Comparison of ENCODE assay signal across 20 cellular contexts in the genomic region with DNA sequence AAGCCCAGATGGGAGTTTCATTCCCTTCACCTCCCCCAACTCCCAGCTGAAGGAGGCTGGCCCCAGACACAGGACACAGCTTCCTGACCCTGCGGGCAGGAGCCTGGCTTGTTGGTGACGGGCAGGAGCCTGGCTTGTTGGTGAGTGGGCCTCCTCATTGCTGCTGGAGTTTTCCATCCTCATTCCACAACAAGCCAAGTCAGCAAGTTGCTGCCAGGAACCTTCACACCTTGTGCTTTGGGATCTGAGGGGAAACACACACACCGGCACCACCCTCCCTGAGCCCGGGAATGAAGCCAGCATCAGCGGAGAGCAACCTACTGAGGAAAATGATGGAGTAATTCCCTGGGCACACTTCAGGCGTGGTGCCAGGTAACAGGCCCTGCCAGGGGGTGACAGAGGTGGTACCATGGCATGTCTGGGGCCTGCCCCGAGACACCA.
DNase-seq lines count a peak whose midpoint lies in the region; ATAC-seq, FAIRE-seq and TF ChIP-seq lines count a peak whose summit lies in the region.
"Had no signal": no experiment of that assay in that cellular context is flagged by ENCODE, and none has a peak within 500 bp of the region (broad histone marks: within the 10 kb centered on the region; RNA-seq: fewer than 3 reads in every experiment).

No MANE protein-coding gene starts in this region.

- WGBS in SK-N-SH (ENCODE audit: low lambda C conversion rate) = 100% methylated on average over 5 of the region's 7 CpGs

- TF ChIP-seq RAD21 in SK-N-SH (IDR thresholded peaks at IDR 0.05; ENCODE audit: low read length) = 0 out of 2 replicates have a peak, but pooled peaks have one; percentile 9

- H3K27me3 ChIP-seq in SK-N-SH (ENCODE audit: insufficient read depth) (no peaks in the 10 kb centered on the region), keratinocyte (ENCODE audit: control insufficient read depth, extremely low read depth, insufficient read depth, low read length) (no peaks in the 10 kb centered on the region)
- H3K27me3 ChIP-seq: transverse colon had no signal

- TF ChIP-seq CTCF in SK-N-SH (IDR thresholded peaks at IDR 0.05) = no peak
- no peak for TF ChIP-seq CTCF in brain (conservative IDR thresholded peaks at IDR 0.05)
- TF ChIP-seq CTCF in keratinocyte (optimal IDR thresholded peaks at IDR 0.05 in 1 of 3, IDR thresholded peaks at IDR 0.05 in 1 of 3, conservative IDR thresholded peaks at IDR 0.05 in 1 of 3; ENCODE audit: extremely low read depth in 1 of 3, insufficient read depth in 2 of 3, low read length in 3 of 3) = no peak

- peak overlapping the region; percentile 0 to 70 (median 26) for H3K27ac Mint-ChIP-seq in brain
- no peak overlapping the region for H3K27ac Mint-ChIP-seq in natural killer cell treated with Interleukin-12 subunit alpha and Interleukin-12 subunit beta and Interleukin-15 and Interleukin-18, amount 100 ng/mL, for 72 hours
- H3K27ac Mint-ChIP-seq: activated CD8-positive, alpha-beta T cell treated with anti-CD3 and anti-CD28 coated beads, Interleukin-2, amount 10 ng/mL, durations not matched to agents 7 days and 5 days; activated T-helper 2 cell treated with anti-CD3 and anti-CD28 coated beads, Interferon-gamma antibody, Interleukin-2, Interleukin-4, amounts not matched to agents 10 μg/mL and 5 μg/mL and 100 μg/mL, durations not matched to agents 14 hours and 24 hours and 36 hours; CD4-positive, CD25-positive, alpha-beta regulatory T cell; H9; stimulated activated effector memory CD8-positive, alpha-beta T cell treated with anti-CD3 and anti-CD28 coated beads, Interleukin-12 subunit alpha, Interleukin-12 subunit beta, amount 100 ng/mL, for 72 hours had no signal

- H3K9me3 Mint-ChIP-seq in brain = peaks cover 0 to 13% (median 0%) of the 10 kb centered on the region in 5 experiments
- no peaks in the 10 kb centered on the region for H3K9me3 Mint-ChIP-seq in natural killer cell treated with Interleukin-12 subunit alpha and Interleukin-12 subunit beta and Interleukin-15 and Interleukin-18, amount 100 ng/mL, for 72 hours
- H3K9me3 Mint-ChIP-seq: activated T-helper 2 cell treated with anti-CD3 and anti-CD28 coated beads, Interferon-gamma antibody, Interleukin-2, Interleukin-4, amounts not matched to agents 10 μg/mL and 5 μg/mL and 100 μg/mL, durations not matched to agents 14 hours and 24 hours and 36 hours; CD4-positive, CD25-positive, alpha-beta regulatory T cell; H9; stimulated activated effector memory CD8-positive, alpha-beta T cell treated with anti-CD3 and anti-CD28 coated beads, Interleukin-12 subunit alpha, Interleukin-12 subunit beta, amount 100 ng/mL, for 72 hours had no signal

- FAIRE-seq in keratinocyte (lab: Jason Lieb, UNC) (peak; percentile 67), urothelium cell line (lab: Jason Lieb, UNC) (no peak)
- FAIRE-seq: A549, colon had no signal

- no peak; the same call in 2 of the 3 replicates for ATAC-seq in SK-N-SH treated with all-trans-retinoic acid at 6 μM for 48 hours
- ATAC-seq in HG02884 (IDR thresholded peaks at IDR 0.05; ENCODE audit: unreplicated experiment) = no peak
- no peak for ATAC-seq in HG03520 (IDR thresholded peaks at IDR 0.05; ENCODE audit: unreplicated experiment)
- ATAC-seq in natural killer cell treated with Interleukin-12 subunit alpha and Interleukin-12 subunit beta and Interleukin-15 and Interleukin-18, amount 100 ng/mL, for 72 hours = no peak
- ATAC-seq: A549; activated CD8-positive, alpha-beta T cell treated with anti-CD3 and anti-CD28 coated beads, Interleukin-2, amount 10 ng/mL, durations not matched to agents 7 days and 5 days; stimulated activated effector memory CD8-positive, alpha-beta T cell treated with anti-CD3 and anti-CD28 coated beads, Interleukin-12 subunit alpha, Interleukin-12 subunit beta, amount 100 ng/mL, for 72 hours had no signal

- H4K20me1 ChIP-seq in SK-N-SH (ENCODE audit: insufficient read depth) = no peaks in the 10 kb centered on the region
- H4K20me1 ChIP-seq in keratinocyte (ENCODE audit: control insufficient read depth, extremely low read depth, insufficient read depth, low read length) = no peaks in the 10 kb centered on the region

- H3K4me3 ChIP-seq in SK-N-SH (ENCODE audit: low read depth in 2 of 2, low read length in 1 of 2) (no peak overlapping the region), keratinocyte (ENCODE audit: control insufficient read depth in 2 of 3, extremely low read depth in 1 of 3, insufficient read depth in 2 of 3, low read depth in 1 of 3, low read length in 3 of 3) (no peak overlapping the region)
- H3K4me3 ChIP-seq: A549, transverse colon had no signal

- H3K4me1 ChIP-seq in SK-N-SH (ENCODE audit: control insufficient read depth in 1 of 2, insufficient read depth in 2 of 2, low read depth in 1 of 2, low read length in 1 of 2) (peaks cover 13 to 17% of the 10 kb centered on the region in 2 experiments; a peak in 3 of 4 replicates), keratinocyte (ENCODE audit: control insufficient read depth, extremely low read depth, insufficient read depth, low read length) (peaks cover 27% of the 10 kb centered on the region)
- H3K4me1 ChIP-seq: A549 had no signal

- peak; percentile 77 for DNase-seq in SK-N-SH
- DNase-seq in keratinocyte (ENCODE audit: low read depth, low spot score) = no peak
- peak; percentile 31 for DNase-seq in urothelium cell line (ENCODE audit: low spot score)
- no peak for DNase-seq in natural killer cell treated with Interleukin-12 subunit alpha and Interleukin-12 subunit beta and Interleukin-15 and Interleukin-18, amount 100 ng/mL, for 72 hours (ENCODE audit: low spot score)
- DNase-seq: activated CD8-positive, alpha-beta T cell treated with anti-CD3 and anti-CD28 coated beads, Interleukin-2, amount 10 ng/mL, durations not matched to agents 7 days and 5 days; CD4-positive, CD25-positive, alpha-beta regulatory T cell; H9; head of caudate nucleus; NCI-H2227 treated with DMSO at 0.1 percent for 48 hours; posterior cingulate gyrus; SW 1271; transverse colon had no signal

- no peaks in the 10 kb centered on the region for H3K9me1 ChIP-seq in keratinocyte (ENCODE audit: control insufficient read depth, extremely low read depth, insufficient read depth, low read length)

- H3K27ac ChIP-seq in SK-N-SH (ENCODE audit: low read depth in 2 of 2, low read length in 1 of 2) (peak overlapping the region in 1 of 2 experiments; percentile 78; a peak in 2 of 4 replicates), keratinocyte (ENCODE audit: control insufficient read depth, insufficient read depth, low read length) (no peak overlapping the region)
- H3K27ac ChIP-seq: A549, transverse colon had no signal

- no peak; a peak in 1 of 4 replicates for TF ChIP-seq EP300 in SK-N-SH (IDR thresholded peaks at IDR 0.05; ENCODE audit: borderline replicate concordance in 1 of 2, low read depth in 1 of 2, low read length in 1 of 2)

- H3K36me3 Mint-ChIP-seq in brain = no peaks in the 10 kb centered on the region
- H3K36me3 Mint-ChIP-seq in natural killer cell treated with Interleukin-12 subunit alpha and Interleukin-12 subunit beta and Interleukin-15 and Interleukin-18, amount 100 ng/mL, for 72 hours = no peaks in the 10 kb centered on the region
- H3K36me3 Mint-ChIP-seq: stimulated activated effector memory CD8-positive, alpha-beta T cell treated with anti-CD3 and anti-CD28 coated beads, Interleukin-12 subunit alpha, Interleukin-12 subunit beta, amount 100 ng/mL, for 72 hours had no signal

- no peaks in the 10 kb centered on the region for H3K9me2 ChIP-seq in SK-N-SH

- H3K27me3 Mint-ChIP-seq in brain = peaks cover 7% of the 10 kb centered on the region
- H3K27me3 Mint-ChIP-seq in natural killer cell treated with Interleukin-12 subunit alpha and Interleukin-12 subunit beta and Interleukin-15 and Interleukin-18, amount 100 ng/mL, for 72 hours = no peaks in the 10 kb centered on the region

- H3F3A ChIP-seq in SK-N-SH (replicated peaks; ENCODE audit: insufficient read depth) = peaks cover 19% of the 10 kb centered on the region

- dilution Hi-C loops in keratinocyte (cut with MboI; ENCODE audit: extremely low pct_ligation_motif_present, low sequenced_read_pairs) = no loop called here

- no peak overlapping the region for H3K4me3 Mint-ChIP-seq in brain
- no peak overlapping the region for H3K4me3 Mint-ChIP-seq in natural killer cell treated with Interleukin-12 subunit alpha and Interleukin-12 subunit beta and Interleukin-15 and Interleukin-18, amount 100 ng/mL, for 72 hours
- H3K4me3 Mint-ChIP-seq: activated CD8-positive, alpha-beta T cell treated with anti-CD3 and anti-CD28 coated beads, Interleukin-2, amount 10 ng/mL, durations not matched to agents 7 days and 5 days; CD4-positive, CD25-positive, alpha-beta regulatory T cell; H9; stimulated activated effector memory CD8-positive, alpha-beta T cell treated with anti-CD3 and anti-CD28 coated beads, Interleukin-12 subunit alpha, Interleukin-12 subunit beta, amount 100 ng/mL, for 72 hours had no signal

- H3K9ac ChIP-seq in SK-N-SH (no peak overlapping the region), keratinocyte (ENCODE audit: control insufficient read depth, extremely low read depth, insufficient read depth, low read length) (peak overlapping the region; percentile 7)

- POLR2A ChIA-PET in SK-N-SH (lab: Yijun Ruan, JAX) = no interaction called here

- H3K9me3 ChIP-seq in SK-N-SH (no peaks in the 10 kb centered on the region), keratinocyte (ENCODE audit: control insufficient read depth, low read depth, low read length) (no peaks in the 10 kb centered on the region)
- H3K9me3 ChIP-seq: A549, transverse colon had no signal

- H3K4me2 ChIP-seq in SK-N-SH (no peak overlapping the region), keratinocyte (ENCODE audit: control insufficient read depth, extremely low read depth, insufficient read depth, low read depth, low read length) (peak overlapping the region; percentile 29)
- H3K4me2 ChIP-seq: A549 had no signal

- CTCF ChIA-PET in SK-N-SH (lab: Yijun Ruan, JAX) = interaction anchor here (1.2 to 1.8 kb wide), 2 partner anchors 55 to 234 kb away, joined by 4 to 6 read pairs; no protein-coding TSS in a partner anchor

- no peaks in the 10 kb centered on the region for H3K36me3 ChIP-seq in SK-N-SH (replicated peaks in 1 of 2; ENCODE audit: control insufficient read depth in 1 of 2, insufficient read depth in 2 of 2, low read length in 1 of 2)
- no peaks in the 10 kb centered on the region for H3K36me3 ChIP-seq in keratinocyte (ENCODE audit: control insufficient read depth in 2 of 2, extremely low read depth in 1 of 2, insufficient read depth in 2 of 2, low read length in 2 of 2)
- H3K36me3 ChIP-seq: transverse colon had no signal

- no peaks in the 10 kb centered on the region for H3K79me2 ChIP-seq in SK-N-SH (ENCODE audit: insufficient read depth)
- H3K79me2 ChIP-seq in keratinocyte (ENCODE audit: control insufficient read depth, insufficient read depth, low read length) = no peaks in the 10 kb centered on the region

- H3K4me1 Mint-ChIP-seq in brain = peaks cover 35% of the 10 kb centered on the region
- peaks cover 0 to 5% of the 10 kb centered on the region in 2 donors for H3K4me1 Mint-ChIP-seq in natural killer cell treated with Interleukin-12 subunit alpha and Interleukin-12 subunit beta and Interleukin-15 and Interleukin-18, amount 100 ng/mL, for 72 hours (ENCODE audit: low read depth in 2 of 2)
- H3K4me1 Mint-ChIP-seq: CD4-positive, CD25-positive, alpha-beta regulatory T cell; H9; stimulated activated effector memory CD8-positive, alpha-beta T cell treated with anti-CD3 and anti-CD28 coated beads, Interleukin-12 subunit alpha, Interleukin-12 subunit beta, amount 100 ng/mL, for 72 hours had no signal

- H2AFZ ChIP-seq in SK-N-SH (ENCODE audit: low read depth) (no peak overlapping the region), keratinocyte (ENCODE audit: control insufficient read depth, low read length) (peak overlapping the region; percentile 68)

Comparison
In these comparisons a context has a peak if more than half of its experiments do, and no peak if none do; other contexts are left out.
1. DNase-seq: peak in SK-N-SH (single experiment) and urothelium cell line (single experiment); none in keratinocyte (single experiment) and natural killer cell treated with Interleukin-12 subunit alpha and Interleukin-12 subunit beta and Interleukin-15 and Interleukin-18, amount 100 ng/mL, for 72 hours (single experiment).
2. H3K27ac Mint-ChIP-seq: peak in brain (5 of 5); none in natural killer cell treated with Interleukin-12 subunit alpha and Interleukin-12 subunit beta and Interleukin-15 and Interleukin-18, amount 100 ng/mL, for 72 hours (0 of 2).